Comparison of ENCODE assay signal across 8 cellular contexts in genomic region chr11:64148200-64148916, GRCh38. TPM values are rescaled to one million over a fixed set of nuclear protein-coding genes. Genes with fewer than 3 reads are reported as not detected.
A peak's percentile ranks its signal among the peaks of the same experiment; 100 is the strongest.
DNase-seq lines count a peak whose midpoint lies in the region; ATAC-seq lines count a peak whose summit lies in the region.

No MANE protein-coding gene starts in this region.

- intact Hi-C loops in left ventricle myocardium superior (cut with micrococcal nuclease) (no loop called here), aorta (cut with DNase I) (loop anchor here (2.0 kb wide), 1 partner anchor 148 kb away; no protein-coding TSS in a partner anchor)

- peak overlapping the region; percentile 91 for H3K27ac ChIP-seq in angular gyrus (ENCODE audit: low read depth, low read length)
- H3K27ac ChIP-seq in aorta (ENCODE audit: low read depth in 1 of 2, low read length in 2 of 2), result no peak overlapping the region

- H3K9me3 ChIP-seq in aorta (ENCODE audit: control insufficient read depth, low read length), result no peaks in the 10 kb centered on the region

- H3K4me1 ChIP-seq in aorta (ENCODE audit: control insufficient read depth in 1 of 2, insufficient read depth in 2 of 2, low read length in 2 of 2), result no peaks in the 10 kb centered on the region

- no peaks in the 10 kb centered on the region for H3K27me3 ChIP-seq in aorta (ENCODE audit: control insufficient read depth in 1 of 2, insufficient read depth in 2 of 2, low read length in 1 of 2)

- H3K36me3 ChIP-seq in aorta (ENCODE audit: control insufficient read depth in 1 of 2, insufficient read depth in 2 of 2, low read length in 1 of 2), result no peaks in the 10 kb centered on the region

- H3K4me3 ChIP-seq in aorta (ENCODE audit: low read length in 2 of 2), result no peak overlapping the region

- peak; percentile 79 for ATAC-seq in left ventricle myocardium superior
- peak; percentile 79 for ATAC-seq in aorta (ENCODE audit: low FRiP score)
- no peak for ATAC-seq in GM21717 (IDR thresholded peaks at IDR 0.05; ENCODE audit: unreplicated experiment)

- WGBS in aorta, 2 donors, result 5 to 6% methylated on average over 19 of the region's 19 CpGs

- DNase-seq in ELF-1 (ENCODE audit: low read depth, low spot score) (peak; percentile 87), NCI-H1092 (lab: John Stamatoyannopoulos, UW) (peak; percentile 87), T-helper 22 cell (ENCODE audit: low read depth) (peak; percentile 34), left ventricle myocardium superior (peak; percentile 93), retina (peak; percentile 92), aorta (peak; percentile 79 to 93)

RNA-seq across cellular contexts. Expression of gene MACROD1, which starts 17.6 kb away (rescaled TPM):
- total RNA-seq in left ventricle myocardium superior (139 TPM), aorta (10 to 100 TPM; 12.7 to 19.0 TPM)
- polyA plus RNA-seq in aorta, result 100 to 1,000 TPM; 111 to 125 TPM

RNA-seq across cellular contexts. Expression of gene STIP1, which starts 37.6 kb away (rescaled TPM):
- total RNA-seq in left ventricle myocardium superior (127 TPM), aorta (100 to 1,000 TPM in 1 of 2 donors, 10 to 100 TPM in 1; 67.9 to 111 TPM)
- polyA plus RNA-seq in aorta, result 10 to 100 TPM; 31.0 to 40.4 TPM

RNA-seq across cellular contexts. Expression of gene FERMT3, which starts 58.2 kb away (rescaled TPM):
- total RNA-seq in left ventricle myocardium superior (6.9 TPM), aorta (10 to 100 TPM; 35.6 to 42.6 TPM)
- polyA plus RNA-seq in aorta, result 10 to 100 TPM; 22.2 to 38.1 TPM

Comparison
In these comparisons a context has a peak if more than half of its experiments do, and no peak if none do; other contexts are left out.
1. DNase-seq: peak in every context shown above with its lines; median percentile 93 in left ventricle myocardium superior; 92 in retina; 87 in ELF-1; 87 in NCI-H1092; 86 in aorta; 34 in T-helper 22 cell.